12 cellular contexts compared by ENCODE assay signal in genomic region chr16:49352923-49353322, GRCh38. TPM values are rescaled to one million over a fixed set of nuclear protein-coding genes. Genes with fewer than 3 reads are reported as not detected.
DNase-seq lines count a peak whose midpoint lies in the region; ATAC-seq, FAIRE-seq and TF ChIP-seq lines count a peak whose summit lies in the region.
"Had no signal": no experiment of that assay in that cellular context is flagged by ENCODE, and none has a peak within 500 bp of the region (broad histone marks: within the 10 kb centered on the region; RNA-seq: fewer than 3 reads in every experiment).

No MANE protein-coding gene starts in this region.

- 64% methylated on average over 5 of the region's 5 CpGs; no CpG with 5 or more reads in 1 of the 2 experiments for WGBS in H1 (ENCODE audit: extremely low coverage in 1 of 2, insufficient coverage in 1 of 2, insufficient read length in 1 of 2, insufficient replicate concordance in 2 of 2, low coverage in 1 of 2, low lambda C conversion rate in 2 of 2, missing lambda C conversion rate in 1 of 2), 2 experiments
- 51% methylated on average over 5 of the region's 5 CpGs for WGBS in smooth muscle cell (ENCODE audit: low lambda C conversion rate)

- CTCF ChIA-PET in H1 (lab: Charles Lee; ENCODE audit: partially characterized antibody): interaction anchor here (0.5 to 2.1 kb wide), 38 partner anchors 9 to 632 kb away, joined by 3 to 9 read pairs (median 3); no protein-coding TSS in a partner anchor
- CTCF ChIA-PET in activated naive CD4-positive, alpha-beta T cell treated with anti-CD3 and anti-CD28 coated beads, Interleukin-2, amount 10 ng/mL, durations not matched to agents 7 days and 5 days (lab: Charles Lee): interaction anchor here (0.8 to 1.6 kb wide), 2 partner anchors 12 to 666 kb away, joined by 3 to 4 read pairs; no protein-coding TSS in a partner anchor

- no peaks in the 10 kb centered on the region for H3K27me3 ChIP-seq in H1 (replicated peaks in 1 of 4; ENCODE audit: control insufficient read depth in 3 of 4, extremely low read depth in 1 of 4, insufficient read depth in 3 of 4, low read length in 3 of 4)
- H3K27me3 ChIP-seq in smooth muscle cell (ENCODE audit: low read depth): peaks cover 10% of the 10 kb centered on the region

- peak; percentile 63 for FAIRE-seq in H1 (lab: Jason Lieb, UNC)

- H3K56ac ChIP-seq in H1 (replicated peaks; ENCODE audit: insufficient read length, low read depth, low read length): no peak overlapping the region

- H3K79me2 ChIP-seq in H1 (ENCODE audit: control insufficient read depth in 1 of 2, insufficient read depth in 2 of 2, low read length in 2 of 2) (no peaks in the 10 kb centered on the region), smooth muscle cell (ENCODE audit: low read depth) (no peaks in the 10 kb centered on the region)

- H4K5ac ChIP-seq in H1 (ENCODE audit: insufficient read length, low read depth, low read length): no peak overlapping the region

- peaks cover 3 to 4% of the 10 kb centered on the region in 2 experiments for H4K20me1 ChIP-seq in H1 (replicated peaks in 1 of 2; ENCODE audit: control insufficient read depth in 1 of 2, insufficient read depth in 2 of 2, low read length in 2 of 2)
- no peaks in the 10 kb centered on the region for H4K20me1 ChIP-seq in smooth muscle cell (ENCODE audit: low read depth)

- no peaks in the 10 kb centered on the region for H3K23me2 ChIP-seq in H1 (ENCODE audit: low read depth, low read length)

- no peak overlapping the region for H3K18ac ChIP-seq in H1 (ENCODE audit: extremely low read depth, low read length)

- H3K27me3 Mint-ChIP-seq in activated naive CD4-positive, alpha-beta T cell treated with anti-CD3 and anti-CD28 coated beads, Interleukin-2, amount 10 ng/mL, durations not matched to agents 7 days and 5 days: peaks cover 4% of the 10 kb centered on the region

- no peak overlapping the region for H2AK5ac ChIP-seq in H1 (ENCODE audit: low read depth, low read length)

- no peak overlapping the region for H3K4me2 ChIP-seq in H1 (ENCODE audit: insufficient read depth in 1 of 2, low read depth in 2 of 2, low read length in 2 of 2)
- H3K4me2 ChIP-seq in smooth muscle cell: no peak overlapping the region

- H3K36me3 Mint-ChIP-seq in activated naive CD4-positive, alpha-beta T cell treated with anti-CD3 and anti-CD28 coated beads, Interleukin-2, amount 10 ng/mL, durations not matched to agents 7 days and 5 days: no peaks in the 10 kb centered on the region

- no peak for TF ChIP-seq EP300 in H1 (IDR thresholded peaks at IDR 0.05; ENCODE audit: borderline replicate concordance in 1 of 2, low read depth in 2 of 2, low read length in 2 of 2)

- H3F3A ChIP-seq in smooth muscle cell (ENCODE audit: low read depth): no peaks in the 10 kb centered on the region

- H3K27ac Mint-ChIP-seq in activated naive CD4-positive, alpha-beta T cell treated with anti-CD3 and anti-CD28 coated beads, Interleukin-2, amount 10 ng/mL, durations not matched to agents 7 days and 5 days: no peak overlapping the region

- 0 out of 2 replicates have a peak overlapping the region, but pooled peaks have one; percentile 55 for H2BK12ac ChIP-seq in H1 (ENCODE audit: low read depth, low read length)

- DNase-seq in cardiac septum (ENCODE audit: low spot score) (peak; percentile 38), left ventricle myocardium superior (no peak), NB4 (ENCODE audit: low read depth) (peak; percentile 46), H1 (ENCODE audit: low read depth in 1 of 2, low spot score in 2 of 2) (peak in 1 of 2 experiments; percentile 67), smooth muscle cell (lab: John Stamatoyannopoulos, UW; ENCODE audit: unreplicated experiment) (no peak), NCI-H1417 treated with DMSO at 0.1 percent for 48 hours (lab: John Stamatoyannopoulos, UW) (no peak)
- no peak for DNase-seq in activated naive CD4-positive, alpha-beta T cell treated with anti-CD3 and anti-CD28 coated beads, Interleukin-2, amount 10 ng/mL, durations not matched to agents 7 days and 5 days
- DNase-seq: activated CD4-positive, CD25-positive, alpha-beta regulatory T cell; activated naive CD4-positive, alpha-beta T cell treated with Interleukin-2 at 50 U/mL for 16 hours; midbrain had no signal

- ATAC-seq in left ventricle myocardium superior: no peak
- no peak for ATAC-seq in HG02623 (IDR thresholded peaks at IDR 0.05; ENCODE audit: unreplicated experiment)

- intact Hi-C loops in cardiac septum (cut with DNase I): no loop called here
- intact Hi-C loops in left ventricle myocardium superior (cut with micrococcal nuclease): loop anchor here (5.0 kb wide), 1 partner anchor 666 kb away; no protein-coding TSS in a partner anchor

- H2BK15ac ChIP-seq in H1 (ENCODE audit: low read length): no peak overlapping the region

- TF ChIP-seq RAD21 in H1 (IDR thresholded peaks at IDR 0.05 in 1 of 2, conservative IDR thresholded peaks at IDR 0.05 in 1 of 2; ENCODE audit: low read depth in 2 of 2, low read length in 2 of 2): peak; percentile 43 to 60

- H3K27ac ChIP-seq in H1 (ENCODE audit: low read depth, low read length): no peak overlapping the region
- no peak overlapping the region for H3K27ac ChIP-seq in smooth muscle cell (ENCODE audit: low read depth)

- TF ChIP-seq CTCF in NB4 (IDR thresholded peaks at IDR 0.05; ENCODE audit: low read depth, low read length) (peak; percentile 81), H1 (IDR thresholded peaks at IDR 0.05; ENCODE audit: control extremely low read depth in 1 of 3, insufficient read depth in 1 of 3, low read depth in 1 of 3, low read length in 3 of 3) (peak; percentile 73 to 81 (median 79)), smooth muscle cell (IDR thresholded peaks at IDR 0.05; ENCODE audit: borderline replicate concordance, insufficient read depth, poor library complexity, severe bottlenecking) (peak; percentile 41)

- no peak overlapping the region for H2BK20ac ChIP-seq in H1 (ENCODE audit: low read length)

- TF ChIP-seq POLR2A in NB4 (IDR thresholded peaks at IDR 0.05; ENCODE audit: extremely low read depth, insufficient read length) (no peak), H1 (IDR thresholded peaks at IDR 0.05; ENCODE audit: control extremely low read depth in 1 of 2, low read depth in 2 of 2, low read length in 2 of 2) (no peak)

- H3K9me3 ChIP-seq in H1 (ENCODE audit: insufficient read depth in 2 of 2, low read depth in 1 of 2, low read length in 1 of 2): no peaks in the 10 kb centered on the region
- H3K9me3 ChIP-seq in smooth muscle cell (replicated peaks; ENCODE audit: low read depth): no peaks in the 10 kb centered on the region

- H3K79me1 ChIP-seq in H1 (ENCODE audit: low read depth, low read length): no peaks in the 10 kb centered on the region

- no peak overlapping the region for H3K9ac ChIP-seq in H1 (replicated peaks in 1 of 4; ENCODE audit: extremely low read depth in 1 of 4, low read depth in 3 of 4, low read length in 3 of 4)
- H3K9ac ChIP-seq in smooth muscle cell (ENCODE audit: low read depth): no peak overlapping the region

- H2BK5ac ChIP-seq in H1 (ENCODE audit: low read depth, low read length): no peak overlapping the region

- POLR2A ChIA-PET in H1 (lab: Charles Lee; ENCODE audit: partially characterized antibody): interaction anchor here (1.1 kb wide), 1 partner anchor 70 kb away, joined by 5 read pairs; no protein-coding TSS in a partner anchor

- H2AFZ ChIP-seq in H1 (ENCODE audit: low read length) (no peak overlapping the region), smooth muscle cell (ENCODE audit: low read depth) (no peak overlapping the region)

- no peak overlapping the region for H4K8ac ChIP-seq in H1 (ENCODE audit: extremely low read depth, insufficient read depth, low read length)

- H3K4me1 Mint-ChIP-seq in activated naive CD4-positive, alpha-beta T cell treated with anti-CD3 and anti-CD28 coated beads, Interleukin-2, amount 10 ng/mL, durations not matched to agents 7 days and 5 days: no peaks in the 10 kb centered on the region

- no peak overlapping the region for H4K91ac ChIP-seq in H1 (replicated peaks; ENCODE audit: insufficient read length, low read length)

- no peaks in the 10 kb centered on the region for H3K9me3 Mint-ChIP-seq in activated naive CD4-positive, alpha-beta T cell treated with anti-CD3 and anti-CD28 coated beads, Interleukin-2, amount 10 ng/mL, durations not matched to agents 7 days and 5 days

- H2BK120ac ChIP-seq in H1 (replicated peaks; ENCODE audit: low read depth, low read length): no peak overlapping the region

- H3K4ac ChIP-seq in H1 (replicated peaks; ENCODE audit: insufficient read length, low read depth, low read length): no peak overlapping the region

- H3K4me3 ChIP-seq in NB4 (ENCODE audit: low read depth, low read length) (no peak overlapping the region), H1 (ENCODE audit: extremely low read depth in 1 of 4, insufficient read depth in 2 of 4, low read depth in 3 of 4, low read length in 4 of 4) (no peak overlapping the region), smooth muscle cell (no peak overlapping the region)

- no peak overlapping the region for H3K4me3 Mint-ChIP-seq in activated naive CD4-positive, alpha-beta T cell treated with anti-CD3 and anti-CD28 coated beads, Interleukin-2, amount 10 ng/mL, durations not matched to agents 7 days and 5 days

- H3K14ac ChIP-seq in H1 (ENCODE audit: insufficient read length): no peak overlapping the region

- H3K36me3 ChIP-seq in H1 (ENCODE audit: control insufficient read depth in 2 of 4, insufficient read depth in 4 of 4, low read length in 3 of 4) (no peaks in the 10 kb centered on the region), smooth muscle cell (ENCODE audit: low read depth) (no peaks in the 10 kb centered on the region)

- no peak overlapping the region for H3K23ac ChIP-seq in H1 (ENCODE audit: insufficient read length)

- H3K4me1 ChIP-seq in H1 (replicated peaks in 1 of 4; ENCODE audit: control insufficient read depth in 3 of 4, insufficient read depth in 4 of 4, low read length in 3 of 4) (peaks cover 0 to 4% (median 1%) of the 10 kb centered on the region in 4 experiments; a peak in 4 of 7 replicates), smooth muscle cell (ENCODE audit: low read depth) (no peaks in the 10 kb centered on the region)

TF ChIP-seq in H1, 55 proteins besides CTCF, POLR2A, EP300 and RAD21:
- TF ChIP-seq TEAD4 (IDR thresholded peaks at IDR 0.05; ENCODE audit: low read depth, low read length): no peak
- no peak for TF ChIP-seq BCL11A (IDR thresholded peaks at IDR 0.05; ENCODE audit: low read depth in 2 of 2, low read length in 2 of 2)

RNA-seq across cellular contexts. Expression of gene C16orf78, which starts 20.7 kb away (rescaled TPM):
- not detected for total RNA-seq in cardiac septum
- not detected for total RNA-seq in left ventricle myocardium superior
- total RNA-seq in H1 (2021; fragmentation: NEBNext Ultra II Directional; extraction: Animal tissue kit (Norgen Biotek cat#: 25700)): not detected in 2 replicates
- polyA plus RNA-seq in H1 (2011; rRNA removed): not detected in 2 replicates
- polyA plus RNA-seq in H1 (2011; cell fraction: cytosol; rRNA removed): not detected
- polyA plus RNA-seq in H1 (2011; cell fraction: nucleus; rRNA removed): not detected
- polyA plus RNA-seq in H1 (2012, experiment 1 of 2): not detected in 4 replicates
- polyA plus RNA-seq in H1 (2012, experiment 2 of 2): not detected
- polyA plus RNA-seq in H1 (2013, experiment 1 of 2): not detected
- polyA plus RNA-seq in H1 (2013, experiment 2 of 2): not detected
- not detected in 2 replicates for polyA minus RNA-seq in H1 (2011; rRNA and poly(A)+ RNA removed)
- not detected for polyA minus RNA-seq in H1 (2011; cell fraction: cytosol; rRNA and poly(A)+ RNA removed)
- not detected for polyA minus RNA-seq in H1 (2011; cell fraction: nucleus; rRNA and poly(A)+ RNA removed)
- total RNA-seq in smooth muscle cell: not detected in 2 replicates
- not detected in 2 replicates for polyA plus RNA-seq in smooth muscle cell
- polyA plus RNA-seq: esophagus had no signal

Comparison
In these comparisons a context has a peak if more than half of its experiments do, and no peak if none do; other contexts are left out.
1. DNase-seq: peak in cardiac septum (single experiment) and NB4 (single experiment); none in left ventricle myocardium superior (single experiment), smooth muscle cell (single experiment), NCI-H1417 treated with DMSO at 0.1 percent for 48 hours (single experiment) and activated naive CD4-positive, alpha-beta T cell treated with anti-CD3 and anti-CD28 coated beads, Interleukin-2, amount 10 ng/mL, durations not matched to agents 7 days and 5 days (single experiment).
2. Peak in every context shown above with its lines, with median percentiles within 50 percentile points of each other: CTCF ChIP-seq.